1 cellular context compared by ENCODE assay signal in genomic region chr4:99088485-99089365, GRCh38.
TF ChIP-seq lines count a peak whose summit lies in the region.

TSS of gene ADH5 (minus strand) at chr4:99088788. CDS start at chr4:99088700, 88 bp downstream.

TF ChIP-seq in HepG2, 621 proteins besides CTCF, POLR2A, EP300 and RAD21 (continued from another document and continues in another):
- peak; percentile 69; the same call in 1 of the 2 replicates for TF ChIP-seq KLF6 (CRISPR knock-in tag; IDR thresholded peaks at IDR 0.05)
- 0 out of 2 replicates have a peak, but pooled peaks have one; percentile 31 for TF ChIP-seq ARHGAP35 (CRISPR knock-in tag; IDR thresholded peaks at IDR 0.05; ENCODE audit: borderline replicate concordance)
- peak; percentile 61 for TF ChIP-seq GABPA (IDR thresholded peaks at IDR 0.05; ENCODE audit: low read depth, low read length)
- peak; percentile 84 for TF ChIP-seq GABPA (CRISPR knock-in tag; IDR thresholded peaks at IDR 0.05; ENCODE audit: low read depth)
- TF ChIP-seq MTA3 (CRISPR knock-in tag; IDR thresholded peaks at IDR 0.05), result no peak
- no peak for TF ChIP-seq MYNN (CRISPR knock-in tag; IDR thresholded peaks at IDR 0.05; ENCODE audit: low read depth)
- TF ChIP-seq CREB3 (CRISPR knock-in tag; IDR thresholded peaks at IDR 0.05), result 0 out of 2 replicates have a peak, but pooled peaks have one; percentile 55
- no peak; the same call in 1 of the 2 replicates for TF ChIP-seq ZNF776 (CRISPR knock-in tag; IDR thresholded peaks at IDR 0.05)
- TF ChIP-seq RXRA (CRISPR knock-in tag; IDR thresholded peaks at IDR 0.05), result peak; percentile 30; the same call in 1 of the 2 replicates
- TF ChIP-seq ZNF331 (CRISPR knock-in tag; IDR thresholded peaks at IDR 0.05), result peak; percentile 48; the same call in 1 of the 2 replicates
- peak; percentile 81; the same call in 1 of the 2 replicates for TF ChIP-seq ZNF782 (CRISPR knock-in tag; IDR thresholded peaks at IDR 0.05; ENCODE audit: borderline replicate concordance)
- no peak for TF ChIP-seq CHD4 (IDR thresholded peaks at IDR 0.05; ENCODE audit: borderline replicate concordance, low read length)
- TF ChIP-seq CHCHD3 (CRISPR knock-in tag; IDR thresholded peaks at IDR 0.05), result no peak
- TF ChIP-seq ZNF124 (CRISPR knock-in tag; IDR thresholded peaks at IDR 0.05), result peak; percentile 66; the same call in 1 of the 2 replicates
- peak; percentile 80; the same call in 1 of the 2 replicates for TF ChIP-seq ARID4A (CRISPR knock-in tag; IDR thresholded peaks at IDR 0.05; ENCODE audit: borderline replicate concordance)
- TF ChIP-seq NKX3-1 (CRISPR knock-in tag; IDR thresholded peaks at IDR 0.05), result peak; percentile 42
- no peak for TF ChIP-seq SKI (IDR thresholded peaks at IDR 0.05; ENCODE audit: partially characterized antibody)
- TF ChIP-seq HOXA7 (CRISPR knock-in tag; IDR thresholded peaks at IDR 0.05), result no peak
- peak; percentile 98 for TF ChIP-seq POLR2AphosphoS5 (IDR thresholded peaks at IDR 0.05; ENCODE audit: low read depth, low read length)
- peak; percentile 76 for TF ChIP-seq ZBTB25 (CRISPR knock-in tag; IDR thresholded peaks at IDR 0.05)
- 0 out of 2 replicates have a peak, but pooled peaks have one; percentile 66 for TF ChIP-seq ZNF280B (CRISPR knock-in tag; IDR thresholded peaks at IDR 0.05; ENCODE audit: borderline replicate concordance)
- 0 out of 2 replicates have a peak, but pooled peaks have one; percentile 61 for TF ChIP-seq ZFP90 (CRISPR knock-in tag; IDR thresholded peaks at IDR 0.05; ENCODE audit: borderline replicate concordance)
- TF ChIP-seq ZNF230 (CRISPR knock-in tag; IDR thresholded peaks at IDR 0.05), result peak; percentile 92
- peak; percentile 83 for TF ChIP-seq KMT2B (CRISPR knock-in tag; IDR thresholded peaks at IDR 0.05)
- peak; percentile 62; the same call in 1 of the 2 replicates for TF ChIP-seq ZNF768 (CRISPR knock-in tag; IDR thresholded peaks at IDR 0.05)
- TF ChIP-seq BRF2 (CRISPR knock-in tag; IDR thresholded peaks at IDR 0.05), result peak; percentile 86; the same call in 1 of the 2 replicates
- TF ChIP-seq DMAP1 (CRISPR knock-in tag; IDR thresholded peaks at IDR 0.05), result peak; percentile 55
- TF ChIP-seq PBX2 (CRISPR knock-in tag; IDR thresholded peaks at IDR 0.05), result no peak
- TF ChIP-seq PPARG (CRISPR knock-in tag; conservative IDR thresholded peaks at IDR 0.05), result no peak
- no peak for TF ChIP-seq ATF3 (CRISPR knock-in tag; IDR thresholded peaks at IDR 0.05)
- TF ChIP-seq ZMYM4 (CRISPR knock-in tag; IDR thresholded peaks at IDR 0.05), result peak; percentile 73
- TF ChIP-seq GATAD2A (CRISPR knock-in tag; IDR thresholded peaks at IDR 0.05), result peak; percentile 41; the same call in 1 of the 2 replicates
- TF ChIP-seq MLLT10 (CRISPR knock-in tag; IDR thresholded peaks at IDR 0.05), result peak; percentile 23; the same call in 1 of the 2 replicates
- peak; percentile 29 for TF ChIP-seq TFDP2 (CRISPR knock-in tag; IDR thresholded peaks at IDR 0.05)
- TF ChIP-seq ZBTB42 (CRISPR knock-in tag; IDR thresholded peaks at IDR 0.05), result no peak
- 0 out of 2 replicates have a peak, but pooled peaks have one; percentile 33 for TF ChIP-seq ZNF512 (CRISPR knock-in tag; IDR thresholded peaks at IDR 0.05)
- 0 out of 2 replicates have a peak, but pooled peaks have one; percentile 24 for TF ChIP-seq ZNF136 (CRISPR knock-in tag; IDR thresholded peaks at IDR 0.05; ENCODE audit: low read depth)
- TF ChIP-seq ZNF232 (CRISPR knock-in tag; IDR thresholded peaks at IDR 0.05; ENCODE audit: borderline replicate concordance), result peak; percentile 89; the same call in 1 of the 2 replicates
- peak; percentile 7; the same call in 1 of the 2 replicates for TF ChIP-seq SP2 (CRISPR knock-in tag; IDR thresholded peaks at IDR 0.05)
- TF ChIP-seq ZBTB44 (CRISPR knock-in tag; IDR thresholded peaks at IDR 0.05), result peak; percentile 75; the same call in 1 of the 2 replicates
- no peak for TF ChIP-seq RFX1 (IDR thresholded peaks at IDR 0.05)
- peak; percentile 11; the same call in 1 of the 2 replicates for TF ChIP-seq ZNF329 (CRISPR knock-in tag; IDR thresholded peaks at IDR 0.05; ENCODE audit: low read depth)
- TF ChIP-seq GATA4 (IDR thresholded peaks at IDR 0.05; ENCODE audit: borderline replicate concordance, low read depth), result peak; percentile 63
- peak; percentile 82 for TF ChIP-seq ZFY (CRISPR knock-in tag; IDR thresholded peaks at IDR 0.05)
- peak; percentile 67; the same call in 1 of the 2 replicates for TF ChIP-seq MTA1 (CRISPR knock-in tag; IDR thresholded peaks at IDR 0.05; ENCODE audit: borderline replicate concordance)
- peak; percentile 91 for TF ChIP-seq SAP130 (CRISPR knock-in tag; IDR thresholded peaks at IDR 0.05; ENCODE audit: low read depth)
- TF ChIP-seq ZNF12 (CRISPR knock-in tag; IDR thresholded peaks at IDR 0.05), result 0 out of 2 replicates have a peak, but pooled peaks have one; percentile 40
- no peak for TF ChIP-seq RORA (CRISPR knock-in tag; IDR thresholded peaks at IDR 0.05)
- peak; percentile 68; the same call in 1 of the 2 replicates for TF ChIP-seq ZNF430 (CRISPR knock-in tag; IDR thresholded peaks at IDR 0.05)
- no peak for TF ChIP-seq CERS6 (CRISPR knock-in tag; IDR thresholded peaks at IDR 0.05)
- no peak for TF ChIP-seq SMARCC2 (IDR thresholded peaks at IDR 0.05)
- peak; percentile 53; the same call in 1 of the 2 replicates for TF ChIP-seq SATB2 (CRISPR knock-in tag; IDR thresholded peaks at IDR 0.05)
- peak; percentile 94 for TF ChIP-seq ETV5 (CRISPR knock-in tag; IDR thresholded peaks at IDR 0.05; ENCODE audit: borderline replicate concordance)
